ENCODE assay signal across 7 cellular contexts in the genomic region with DNA sequence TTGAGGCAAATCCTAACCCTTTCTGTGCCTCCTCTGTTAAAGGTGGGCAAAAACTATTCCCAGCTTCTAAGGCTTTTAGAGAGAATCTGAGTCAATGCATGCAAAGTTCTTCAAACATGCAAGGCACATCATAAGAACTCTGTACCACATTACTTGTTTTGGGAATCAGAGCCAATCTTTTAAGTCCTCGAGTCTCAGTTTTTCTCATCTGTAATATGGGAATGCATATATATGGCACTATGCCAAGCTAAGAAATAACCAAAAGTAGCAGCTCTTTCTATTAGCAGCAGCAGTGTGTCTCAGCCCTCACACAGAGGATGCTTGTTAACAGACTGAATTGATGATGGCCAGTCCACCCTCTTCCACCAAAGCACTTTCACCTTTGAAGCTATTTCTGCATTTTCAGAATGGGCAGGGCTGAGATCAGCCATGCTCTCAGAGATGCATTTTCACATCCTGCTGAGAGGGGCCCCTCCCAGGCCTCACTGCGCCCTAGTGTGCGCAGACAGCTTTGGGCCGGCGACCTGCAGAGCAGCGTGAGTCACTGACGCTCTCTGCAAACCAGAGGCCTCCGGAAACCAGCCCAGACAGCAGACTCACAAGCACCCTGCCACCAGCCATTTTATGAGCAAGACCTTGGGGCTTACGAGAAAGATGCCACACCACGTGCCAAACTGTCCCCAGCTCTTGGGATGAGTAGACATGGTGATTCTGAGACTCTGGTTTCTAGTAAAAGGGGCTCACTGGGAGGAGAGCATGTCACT.
DNase-seq lines count a peak whose midpoint lies in the region; ATAC-seq, FAIRE-seq and TF ChIP-seq lines count a peak whose summit lies in the region.

No MANE protein-coding gene starts in this region.

- H3K9ac ChIP-seq in kidney (ENCODE audit: low read length in 2 of 2): no peak overlapping the region

- ATAC-seq in GM21360 (IDR thresholded peaks at IDR 0.05; ENCODE audit: unreplicated experiment): peak; percentile 77
- ATAC-seq in HG03521 (IDR thresholded peaks at IDR 0.05; ENCODE audit: unreplicated experiment): peak; percentile 80
- peak; percentile 91 for ATAC-seq in stimulated activated effector memory CD8-positive, alpha-beta T cell treated with anti-CD3 and anti-CD28 coated beads, Interleukin-12 subunit alpha, Interleukin-12 subunit beta, amount 100 ng/mL, for 72 hours

- DNase-seq in activated CD8-positive, alpha-beta memory T cell treated with anti-CD3 and anti-CD28 coated beads for 24 hours: peak; percentile 84
- DNase-seq in kidney: peak; percentile 85
- peak; percentile 76 to 97 for DNase-seq in stimulated activated effector memory CD8-positive, alpha-beta T cell treated with anti-CD3 and anti-CD28 coated beads, Interleukin-12 subunit alpha, Interleukin-12 subunit beta, amount 100 ng/mL, for 72 hours (ENCODE audit: low spot score in 2 of 2)
- DNase-seq in HT-29 (ENCODE audit: low spot score): no peak
- DNase-seq in midbrain (lab: John Stamatoyannopoulos, UW): no peak

- no peaks in the 10 kb centered on the region for H3K4me1 ChIP-seq in kidney (ENCODE audit: control insufficient read depth in 1 of 2, insufficient read depth in 1 of 2, low read depth in 1 of 2, low read length in 2 of 2)

- peaks cover 0 to 4% of the 10 kb centered on the region in 2 donors for H3K9me3 ChIP-seq in kidney (ENCODE audit: control insufficient read depth in 1 of 2, low read length in 2 of 2)

- H3K4me1 Mint-ChIP-seq in stimulated activated effector memory CD8-positive, alpha-beta T cell treated with anti-CD3 and anti-CD28 coated beads, Interleukin-12 subunit alpha, Interleukin-12 subunit beta, amount 100 ng/mL, for 72 hours: peaks cover 87% of the 10 kb centered on the region

- intact Hi-C loops in kidney (cut with DNase I): no loop called here

- peaks cover 3% of the 10 kb centered on the region for H3K9me3 Mint-ChIP-seq in stimulated activated effector memory CD8-positive, alpha-beta T cell treated with anti-CD3 and anti-CD28 coated beads, Interleukin-12 subunit alpha, Interleukin-12 subunit beta, amount 100 ng/mL, for 72 hours

- no peak overlapping the region for H3K27ac ChIP-seq in kidney (ENCODE audit: low read depth in 2 of 2, low read length in 2 of 2)

- no peak for TF ChIP-seq CTCF in kidney (IDR thresholded peaks at IDR 0.05; ENCODE audit: borderline replicate concordance, extremely low read depth, insufficient read depth)

- peak overlapping the region; percentile 98 for H3K27ac Mint-ChIP-seq in stimulated activated effector memory CD8-positive, alpha-beta T cell treated with anti-CD3 and anti-CD28 coated beads, Interleukin-12 subunit alpha, Interleukin-12 subunit beta, amount 100 ng/mL, for 72 hours

- peaks cover 81% of the 10 kb centered on the region for H3K36me3 Mint-ChIP-seq in stimulated activated effector memory CD8-positive, alpha-beta T cell treated with anti-CD3 and anti-CD28 coated beads, Interleukin-12 subunit alpha, Interleukin-12 subunit beta, amount 100 ng/mL, for 72 hours

- no peak for FAIRE-seq in kidney (lab: Jason Lieb, UNC)

- H3K4me3 Mint-ChIP-seq in stimulated activated effector memory CD8-positive, alpha-beta T cell treated with anti-CD3 and anti-CD28 coated beads, Interleukin-12 subunit alpha, Interleukin-12 subunit beta, amount 100 ng/mL, for 72 hours: peak overlapping the region; percentile 55

- no peaks in the 10 kb centered on the region for H3K36me3 ChIP-seq in kidney (ENCODE audit: control insufficient read depth in 1 of 2, insufficient read depth in 2 of 2, low read length in 2 of 2)

- H3K4me3 ChIP-seq in kidney (ENCODE audit: low read length in 2 of 2): no peak overlapping the region

Comparison
In these comparisons a context has a peak if more than half of its experiments do, and no peak if none do; other contexts are left out.
1. DNase-seq: peak in activated CD8-positive, alpha-beta memory T cell treated with anti-CD3 and anti-CD28 coated beads for 24 hours (single experiment), kidney (single experiment) and stimulated activated effector memory CD8-positive, alpha-beta T cell treated with anti-CD3 and anti-CD28 coated beads, Interleukin-12 subunit alpha, Interleukin-12 subunit beta, amount 100 ng/mL, for 72 hours (2 of 2); none in HT-29 (single experiment) and midbrain (single experiment).
2. Peak in every context shown above with its lines, with median percentiles within 50 percentile points of each other: ATAC-seq.